In the genomic region with DNA sequence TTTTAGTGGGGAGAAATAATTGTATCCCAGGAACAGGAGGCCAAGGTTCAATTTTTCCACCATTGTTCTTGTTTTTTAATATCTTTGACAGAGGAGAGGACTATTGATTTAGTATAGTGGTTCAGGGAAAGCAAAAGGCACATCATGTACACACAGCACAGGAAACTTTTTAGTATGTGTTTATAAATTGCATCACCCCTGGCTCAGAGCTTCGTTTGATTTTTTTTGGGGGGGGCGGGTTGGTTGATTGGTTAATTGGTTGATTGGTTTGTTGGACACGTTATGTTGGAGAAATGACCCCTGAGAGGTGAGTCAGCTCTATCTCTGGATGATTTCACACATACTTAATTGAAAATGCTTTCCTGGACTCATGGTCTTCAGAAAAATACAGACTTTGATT, we compare ENCODE assay signal across 26 cellular contexts.
"Had no signal": no experiment of that assay in that cellular context is flagged by ENCODE, and none has a peak within 500 bp of the region (broad histone marks: within the 10 kb centered on the region; RNA-seq: fewer than 3 reads in every experiment).

No MANE protein-coding gene starts in this region.

- DNase-seq: activated CD4-positive, alpha-beta memory T cell treated with anti-CD3 and anti-CD28 coated beads for 36 hours; activated CD4-positive, alpha-beta T cell treated with anti-CD3 and anti-CD28 coated beads, Interleukin-2, amount 10 ng/mL, durations not matched to agents 24 days and 14 days; activated CD8-positive, alpha-beta memory T cell treated with anti-CD3 and anti-CD28 coated beads, Interleukin-2, amount 50 U/mL, for 4 hours; activated gamma-delta T cell; activated naive CD4-positive, alpha-beta T cell treated with anti-CD3 and anti-CD28 coated beads, Interleukin-2, amount 10 ng/mL, durations not matched to agents 7 days and 5 days; activated naive CD8-positive, alpha-beta T cell treated with anti-CD3 and anti-CD28 coated beads, Interleukin-2, amount 10 ng/mL, durations not matched to agents 7 days and 5 days; activated T-cell treated with anti-CD3 and anti-CD28 coated beads, Interleukin-2, amount 50 U/mL, for 1 hour; amygdala; dorsolateral prefrontal cortex; effector memory CD8-positive, alpha-beta T cell; foreskin fibroblast; heart right ventricle; naive thymus-derived CD4-positive, alpha-beta T cell; SK-N-SH; spleen; stimulated activated naive CD4-positive, alpha-beta T cell; SW 1271; T-helper 9 cell; WERI-Rb-1 had no signal

- H3K4me1 ChIP-seq: prostate gland, spleen had no signal

- ATAC-seq: activated CD4-positive, CD25-positive, alpha-beta regulatory T cell treated with anti-CD3 and anti-CD28 coated beads, Interleukin-2, amount 50 U/mL, for 24 hours; effector memory CD8-positive, alpha-beta T cell; naive thymus-derived CD4-positive, alpha-beta T cell had no signal

- H3K9ac ChIP-seq: SK-N-SH had no signal

- H3K27ac ChIP-seq: dorsolateral prefrontal cortex, heart right ventricle, ovary, prostate gland, spleen, WERI-Rb-1 had no signal

- H3K27me3 ChIP-seq: heart right ventricle, ovary, spleen, tibial nerve had no signal

- H3K9me3 ChIP-seq: heart right ventricle, ovary, prostate gland, SK-N-SH, tibial nerve had no signal

- H3K4me2 ChIP-seq: SK-N-SH had no signal

- H3K36me3 ChIP-seq: heart right ventricle, ovary, prostate gland, spleen, tibial nerve, WERI-Rb-1 had no signal

- FAIRE-seq: bronchial epithelial cell, TTC549 had no signal

- H3K4me3 ChIP-seq: coronary artery, dorsolateral prefrontal cortex, heart right ventricle, ovary, prostate gland, spleen, tibial nerve had no signal
